ENCODE assay signal across 28 cellular contexts in genomic region chr2:111977240-111977639, GRCh38.
"Had no signal": no experiment of that assay in that cellular context is flagged by ENCODE, and none has a peak within 500 bp of the region (broad histone marks: within the 10 kb centered on the region; RNA-seq: fewer than 3 reads in every experiment).

No MANE protein-coding gene starts in this region.

- H3K4me1 ChIP-seq: pancreas, prostate gland, sigmoid colon, spleen, upper lobe of right lung had no signal

- H3K36me3 Mint-ChIP-seq: stimulated activated effector memory CD8-positive, alpha-beta T cell treated with anti-CD3 and anti-CD28 coated beads, Interleukin-12 subunit alpha, Interleukin-12 subunit beta, amount 100 ng/mL, for 72 hours had no signal

- ATAC-seq: left colon; left lung; lower lobe of right lung; naive thymus-derived CD8-positive, alpha-beta T cell; pancreas; right cardiac atrium; stimulated activated effector memory CD8-positive, alpha-beta T cell treated with anti-CD3 and anti-CD28 coated beads, Interleukin-12 subunit alpha, Interleukin-12 subunit beta, amount 100 ng/mL, for 72 hours; upper lobe of right lung had no signal

- H3K36me3 ChIP-seq: pancreas, prostate gland, upper lobe of right lung had no signal

- H3K4me3 Mint-ChIP-seq: naive thymus-derived CD8-positive, alpha-beta T cell; nephron; neural crest cell; stimulated activated effector memory CD8-positive, alpha-beta T cell treated with anti-CD3 and anti-CD28 coated beads, Interleukin-12 subunit alpha, Interleukin-12 subunit beta, amount 100 ng/mL, for 72 hours; stimulated activated naive CD8-positive, alpha-beta T cell treated with anti-CD3 and anti-CD28 coated beads, Interleukin-15, Interleukin-2, amounts not matched to agents 100 ng/mL and 50 ng/mL, for 24 hours had no signal

- H3K4me3 ChIP-seq: left lung, lower lobe of right lung, pancreas, prostate gland, sigmoid colon, spleen, suprapubic skin, thoracic aorta, tibial artery, upper lobe of right lung had no signal

- H3K27ac ChIP-seq: left lung, lower lobe of right lung, pancreas, prostate gland, sigmoid colon, spleen, suprapubic skin, thoracic aorta, tibial artery, upper lobe of right lung had no signal

- H3K27ac Mint-ChIP-seq: naive thymus-derived CD8-positive, alpha-beta T cell; nephron; stimulated activated effector memory CD8-positive, alpha-beta T cell treated with anti-CD3 and anti-CD28 coated beads, Interleukin-12 subunit alpha, Interleukin-12 subunit beta, amount 100 ng/mL, for 72 hours; stimulated activated naive CD8-positive, alpha-beta T cell treated with anti-CD3 and anti-CD28 coated beads, Interleukin-15, Interleukin-2, amounts not matched to agents 100 ng/mL and 50 ng/mL, for 24 hours had no signal

- H3K4me1 Mint-ChIP-seq: nephron had no signal

- H3K27me3 ChIP-seq: left lung, pancreas, sigmoid colon, spleen, suprapubic skin, tibial artery, upper lobe of right lung had no signal

- DNase-seq: hippocampal formation; kidney; left colon; left lung; lower lobe of right lung; mammary epithelial cell; mesenchymal stem cell; naive thymus-derived CD8-positive, alpha-beta T cell; nucleus accumbens; pancreas; posterior cingulate gyrus; retina; right cardiac atrium; sigmoid colon; small intestine; spleen; stimulated activated CD4-positive, alpha-beta T cell treated with anti-CD3 and anti-CD28 coated beads, Interleukin-4, amount 100 ng/mL, for 24 hours; stimulated activated naive CD4-positive, alpha-beta T cell; tibial artery; trophoblast cell; upper lobe of right lung had no signal

- H3K9me3 ChIP-seq: lower lobe of right lung, pancreas, prostate gland, sigmoid colon, suprapubic skin, thoracic aorta, tibial artery had no signal
